In genomic region chr3:193214445-193214844, GRCh38 we compare ENCODE assay signal across 18 cellular contexts. TPM values are rescaled to one million over a fixed set of nuclear protein-coding genes. Genes with fewer than 3 reads are reported as not detected.
DNase-seq lines count a peak whose midpoint lies in the region; ATAC-seq and TF ChIP-seq lines count a peak whose summit lies in the region.
"Had no signal": no experiment of that assay in that cellular context is flagged by ENCODE, and none has a peak within 500 bp of the region (broad histone marks: within the 10 kb centered on the region; RNA-seq: fewer than 3 reads in every experiment).

No MANE protein-coding gene starts in this region.

- H3K4me3 ChIP-seq in Caco-2 (ENCODE audit: low read depth, low read length) = no peak overlapping the region
- no peak overlapping the region for H3K4me3 ChIP-seq in fibroblast of the aortic adventitia (ENCODE audit: low read depth, low read length)
- H3K4me3 ChIP-seq: Peyer's patch had no signal

- peaks cover 10% of the 10 kb centered on the region for H3K27me3 Mint-ChIP-seq in Caco-2 (ENCODE audit: insufficient read depth, unreplicated experiment)
- H3K27me3 Mint-ChIP-seq in natural killer cell treated with Interleukin-12 subunit alpha and Interleukin-12 subunit beta and Interleukin-15 and Interleukin-18, amount 100 ng/mL, for 72 hours = no peaks in the 10 kb centered on the region

- intact Hi-C loops in Caco-2 (cut with micrococcal nuclease; ENCODE audit: unreplicated experiment) = no loop called here

- peaks cover 10% of the 10 kb centered on the region; the same call in 1 of the 2 replicates for H3K4me1 ChIP-seq in Caco-2
- H3K4me1 ChIP-seq: Peyer's patch had no signal

- peak overlapping the region; percentile 30 for H3K27ac Mint-ChIP-seq in Caco-2 (ENCODE audit: unreplicated experiment)
- no peak overlapping the region for H3K27ac Mint-ChIP-seq in natural killer cell treated with Interleukin-12 subunit alpha and Interleukin-12 subunit beta and Interleukin-15 and Interleukin-18, amount 100 ng/mL, for 72 hours

- H3K27me3 ChIP-seq in Caco-2 (replicated peaks; ENCODE audit: control insufficient read depth, insufficient read depth, low read length) = no peaks in the 10 kb centered on the region
- H3K27me3 ChIP-seq: Peyer's patch had no signal

- BruUV-seq in Caco-2 (replicated peaks; lab: Mats Ljungman, UMichigan) = no TSS peak

- peak overlapping the region; percentile 28 for H3K4me3 Mint-ChIP-seq in Caco-2 (ENCODE audit: unreplicated experiment)
- H3K4me3 Mint-ChIP-seq in natural killer cell treated with Interleukin-12 subunit alpha and Interleukin-12 subunit beta and Interleukin-15 and Interleukin-18, amount 100 ng/mL, for 72 hours = no peak overlapping the region

- no peak for DNase-seq in Caco-2
- DNase-seq in HT-29 (ENCODE audit: low spot score) = peak; percentile 5
- DNase-seq in RKO (ENCODE audit: low spot score) = peak; percentile 37
- DNase-seq in fibroblast of the aortic adventitia (ENCODE audit: low read depth) = peak; percentile 18
- no peak for DNase-seq in natural killer cell treated with Interleukin-12 subunit alpha and Interleukin-12 subunit beta and Interleukin-15 and Interleukin-18, amount 100 ng/mL, for 72 hours (ENCODE audit: low spot score)
- no peak for DNase-seq in activated CD4-positive, CD25-positive, alpha-beta regulatory T cell treated with anti-CD3 and anti-CD28 coated beads, Interleukin-2, amount 50 U/mL, for 72 hours
- no peak for DNase-seq in LoVo (ENCODE audit: low spot score)
- DNase-seq: GF-D8, GOT3, NCI-H1048, NCI-H146, NCI-H2107, NCI-H446 treated with DMSO at 0.1 percent for 48 hours, NCI-H82, Peyer's patch, SHP77 treated with DMSO at 0.1 percent for 48 hours had no signal

- H3K36me3 ChIP-seq in Caco-2 (ENCODE audit: control insufficient read depth, insufficient read depth, low read length) = no peaks in the 10 kb centered on the region
- H3K36me3 ChIP-seq: Peyer's patch had no signal

- no peak for ATAC-seq in natural killer cell treated with Interleukin-12 subunit alpha and Interleukin-12 subunit beta and Interleukin-15 and Interleukin-18, amount 100 ng/mL, for 72 hours
- ATAC-seq in HG02870 (IDR thresholded peaks at IDR 0.05; ENCODE audit: unreplicated experiment) = no peak

- POLR2A ChIA-PET in Caco-2 (lab: Charles Lee) = no interaction called here

- TF ChIP-seq CTCF in Caco-2 (IDR thresholded peaks at IDR 0.05; ENCODE audit: insufficient read depth in 1 of 2, low read depth in 1 of 2, low read length in 1 of 2, severe bottlenecking in 1 of 2, unreplicated experiment in 1 of 2) = no peak
- TF ChIP-seq CTCF in fibroblast of the aortic adventitia (IDR thresholded peaks at IDR 0.05; ENCODE audit: insufficient read depth, low read length) = no peak

- no peaks in the 10 kb centered on the region for H3K9me3 ChIP-seq in Caco-2
- H3K9me3 ChIP-seq: Peyer's patch had no signal

- no peaks in the 10 kb centered on the region for H3K36me3 Mint-ChIP-seq in Caco-2 (ENCODE audit: insufficient read depth, unreplicated experiment)
- H3K36me3 Mint-ChIP-seq in natural killer cell treated with Interleukin-12 subunit alpha and Interleukin-12 subunit beta and Interleukin-15 and Interleukin-18, amount 100 ng/mL, for 72 hours = no peaks in the 10 kb centered on the region

- H3K9me3 Mint-ChIP-seq in Caco-2 (ENCODE audit: unreplicated experiment) = no peaks in the 10 kb centered on the region
- peaks cover 8% of the 10 kb centered on the region for H3K9me3 Mint-ChIP-seq in natural killer cell treated with Interleukin-12 subunit alpha and Interleukin-12 subunit beta and Interleukin-15 and Interleukin-18, amount 100 ng/mL, for 72 hours

- H3K4me1 Mint-ChIP-seq in Caco-2 (ENCODE audit: low read depth, unreplicated experiment) = peaks cover 11% of the 10 kb centered on the region
- H3K4me1 Mint-ChIP-seq in natural killer cell treated with Interleukin-12 subunit alpha and Interleukin-12 subunit beta and Interleukin-15 and Interleukin-18, amount 100 ng/mL, for 72 hours (ENCODE audit: low read depth in 2 of 2) = no peaks in the 10 kb centered on the region

- CTCF ChIA-PET in Caco-2 (lab: Charles Lee) = no interaction called here

RNA-seq across cellular contexts. Expression of gene PLAAT1, which starts 26.6 kb away (rescaled TPM):
- total RNA-seq in Caco-2 (2022) = 0.51 and 1.5 TPM in 2 replicates
- 0.51 TPM in 1 of 2 replicates, not detected in the other for total RNA-seq in HT-29 (2014; rRNA removed; shearing (Covaris generic))
- total RNA-seq in fibroblast of the aortic adventitia (ENCODE audit: low replicate concordance) = 0.90 TPM in 1 of 2 replicates, not detected in the other
- not detected for total RNA-seq in natural killer cell treated with Interleukin-12 subunit alpha and Interleukin-12 subunit beta and Interleukin-15 and Interleukin-18, amount 100 ng/mL, for 72 hours
- total RNA-seq: LHCN-M2, Peyer's patch had no signal

Comparison
In these comparisons a context has a peak if more than half of its experiments do, and no peak if none do; other contexts are left out.
1. DNase-seq: peak in HT-29 (single experiment), RKO (single experiment) and fibroblast of the aortic adventitia (single experiment); none in Caco-2 (0 of 2), natural killer cell treated with Interleukin-12 subunit alpha and Interleukin-12 subunit beta and Interleukin-15 and Interleukin-18, amount 100 ng/mL, for 72 hours (single experiment), activated CD4-positive, CD25-positive, alpha-beta regulatory T cell treated with anti-CD3 and anti-CD28 coated beads, Interleukin-2, amount 50 U/mL, for 72 hours (single experiment) and LoVo (single experiment).